13 cellular contexts compared by ENCODE assay signal in genomic region chr5:2007437-2007905, GRCh38.
"Had no signal": no experiment of that assay in that cellular context is flagged by ENCODE, and none has a peak within 500 bp of the region (broad histone marks: within the 10 kb centered on the region; RNA-seq: fewer than 3 reads in every experiment).

No MANE protein-coding gene starts in this region.

- H3K4me3 ChIP-seq: body of pancreas had no signal

- H3K27ac ChIP-seq: body of pancreas, gastrocnemius medialis, tibial nerve, VCaP had no signal

- H3K27me3 ChIP-seq: body of pancreas, tibial nerve had no signal

- DNase-seq: activated CD4-positive, alpha-beta memory T cell treated with anti-CD3 and anti-CD28 coated beads, Interleukin-2, amount 10 ng/mL, durations not matched to agents 7 days and 5 days; activated CD4-positive, alpha-beta T cell treated with anti-CD3 and anti-CD28 coated beads for 1 hour; activated gamma-delta T cell; activated T-cell treated with anti-CD3 and anti-CD28 coated beads, Interleukin-2, amount 50 U/mL, for 72 hours; amniotic stem cell; effector memory CD4-positive, alpha-beta T cell; gastrocnemius medialis; stimulated activated CD4-positive, alpha-beta T cell treated with anti-CD3 and anti-CD28 coated beads, Interleukin-12 subunit alpha, Interleukin-12 subunit beta, amount 100 ng/mL, for 4 hours; stimulated activated CD4-positive, alpha-beta T cell treated with anti-CD3 and anti-CD28 coated beads, Interleukin-2, amount 100 ng/mL, for 24 hours had no signal

- ATAC-seq: activated naive CD4-positive, alpha-beta T cell treated with anti-CD3 and anti-CD28 coated beads, Interleukin-2, amount 50 U/mL, for 72 hours; activated T-cell treated with anti-CD3 and anti-CD28 coated beads, Interleukin-2, amount 50 U/mL, for 72 hours had no signal

- H3K36me3 ChIP-seq: gastrocnemius medialis, tibial nerve had no signal

- H3K9me3 ChIP-seq: body of pancreas, gastrocnemius medialis had no signal

- H3K4me1 ChIP-seq: body of pancreas, gastrocnemius medialis, tibial nerve had no signal
